Comparison of ENCODE assay signal across 27 cellular contexts in genomic region chr10:73556855-73557254, GRCh38.
"Had no signal": no experiment of that assay in that cellular context is flagged by ENCODE, and none has a peak within 500 bp of the region (broad histone marks: within the 10 kb centered on the region; RNA-seq: fewer than 3 reads in every experiment).

No MANE protein-coding gene starts in this region.

- H3K27ac ChIP-seq: colonic mucosa, heart left ventricle, lower lobe of right lung, pancreas, right atrium auricular region, uterus had no signal

- H3K9me3 ChIP-seq: colonic mucosa, heart left ventricle, lower lobe of right lung, pancreas, right atrium auricular region, uterus had no signal

- H3K4me1 Mint-ChIP-seq: activated CD4-positive, alpha-beta T cell treated with anti-CD3 and anti-CD28 coated beads, Interleukin-2, amount 10 ng/mL, durations not matched to agents 24 days and 14 days; activated naive CD4-positive, alpha-beta T cell treated with anti-CD3 and anti-CD28 coated beads, Interleukin-2, amount 10 ng/mL, durations not matched to agents 7 days and 5 days; activated naive CD8-positive, alpha-beta T cell treated with anti-CD3 and anti-CD28 coated beads, Interleukin-2, amount 50 U/mL, for 24 hours; immature natural killer cell had no signal

- H3K4me1 ChIP-seq: colonic mucosa, lower lobe of right lung, uterus had no signal

- DNase-seq: activated CD4-positive, alpha-beta memory T cell treated with anti-CD3 and anti-CD28 coated beads for 36 hours; activated CD4-positive, alpha-beta T cell treated with anti-CD3 and anti-CD28 coated beads, Interleukin-2, amount 10 ng/mL, durations not matched to agents 24 days and 14 days; activated CD4-positive, CD25-positive, alpha-beta regulatory T cell treated with anti-CD3 and anti-CD28 coated beads, Interleukin-2, amount 50 U/mL, for 72 hours; activated CD8-positive, alpha-beta memory T cell treated with anti-CD3 and anti-CD28 coated beads, Interleukin-2, amount 50 U/mL, for 4 hours; activated effector memory CD4-positive, alpha-beta T cell treated with anti-CD3 and anti-CD28 coated beads, Interleukin-2, amount 50 U/mL, for 16 hours; activated naive CD4-positive, alpha-beta T cell treated with anti-CD3 and anti-CD28 coated beads, Interleukin-2, amount 10 ng/mL, durations not matched to agents 7 days and 5 days; activated naive CD8-positive, alpha-beta T cell treated with anti-CD3 and anti-CD28 coated beads, Interleukin-2, amount 50 U/mL, for 24 hours; activated T-cell treated with anti-CD3 and anti-CD28 coated beads, Interleukin-2, amount 50 U/mL, for 1 hour; amygdala; colonic mucosa; effector memory CD4-positive, alpha-beta T cell; erythroblast; heart left ventricle; immature natural killer cell; lower lobe of right lung; mesendoderm; pancreas; stimulated activated CD4-positive, alpha-beta T cell treated with anti-CD3 and anti-CD28 coated beads, Interleukin-2, amount 100 ng/mL, for 48 hours; stimulated activated naive CD8-positive, alpha-beta T cell treated with anti-CD3 and anti-CD28 coated beads, Interleukin-15, Interleukin-2, amounts not matched to agents 100 U/mL and 50 U/mL, for 24 hours; T-helper 17 cell; T1000; uterus had no signal

- H3K27ac Mint-ChIP-seq: activated CD4-positive, alpha-beta memory T cell treated with anti-CD3 and anti-CD28 coated beads for 36 hours; activated CD4-positive, alpha-beta T cell treated with anti-CD3 and anti-CD28 coated beads, Interleukin-2, amount 10 ng/mL, durations not matched to agents 24 days and 14 days; activated naive CD4-positive, alpha-beta T cell treated with anti-CD3 and anti-CD28 coated beads, Interleukin-2, amount 10 ng/mL, durations not matched to agents 7 days and 5 days; activated naive CD8-positive, alpha-beta T cell treated with anti-CD3 and anti-CD28 coated beads, Interleukin-2, amount 50 U/mL, for 24 hours; activated T-helper 1 cell treated with anti-CD3 and anti-CD28 coated beads, Interleukin-12 subunit alpha, Interleukin-12 subunit beta, Interleukin-2, Interleukin-4 antibody, amounts not matched to agents 30 ng/mL and 10 ng/mL and 1 ng/mL, durations not matched to agents 14 hours and 24 hours and 36 hours; immature natural killer cell; nephron; T-helper 17 cell; type B pancreatic cell had no signal

- H3K4me3 ChIP-seq: colonic mucosa, heart left ventricle, lower lobe of right lung, pancreas, right atrium auricular region, uterus had no signal

- H3K36me3 ChIP-seq: colonic mucosa, lower lobe of right lung, uterus had no signal

- H3K27me3 ChIP-seq: colonic mucosa, heart left ventricle, pancreas, right atrium auricular region, uterus had no signal

- H3K36me3 Mint-ChIP-seq: activated CD4-positive, alpha-beta memory T cell treated with anti-CD3 and anti-CD28 coated beads for 36 hours; activated naive CD4-positive, alpha-beta T cell treated with anti-CD3 and anti-CD28 coated beads, Interleukin-2, amount 10 ng/mL, durations not matched to agents 7 days and 5 days; immature natural killer cell; type B pancreatic cell had no signal

- H3K4me3 Mint-ChIP-seq: activated CD4-positive, alpha-beta memory T cell treated with anti-CD3 and anti-CD28 coated beads for 36 hours; activated CD4-positive, alpha-beta T cell treated with anti-CD3 and anti-CD28 coated beads, Interleukin-2, amount 10 ng/mL, durations not matched to agents 24 days and 14 days; activated naive CD4-positive, alpha-beta T cell treated with anti-CD3 and anti-CD28 coated beads, Interleukin-2, amount 10 ng/mL, durations not matched to agents 7 days and 5 days; activated naive CD8-positive, alpha-beta T cell treated with anti-CD3 and anti-CD28 coated beads, Interleukin-2, amount 50 U/mL, for 24 hours; activated T-helper 1 cell treated with anti-CD3 and anti-CD28 coated beads, Interleukin-12 subunit alpha, Interleukin-12 subunit beta, Interleukin-2, Interleukin-4 antibody, amounts not matched to agents 30 ng/mL and 10 ng/mL and 1 ng/mL, durations not matched to agents 14 hours and 24 hours and 36 hours; immature natural killer cell; nephron; T-helper 17 cell; type B pancreatic cell had no signal

- H3K9me3 Mint-ChIP-seq: activated CD4-positive, alpha-beta memory T cell treated with anti-CD3 and anti-CD28 coated beads for 36 hours; activated CD4-positive, alpha-beta T cell treated with anti-CD3 and anti-CD28 coated beads, Interleukin-2, amount 10 ng/mL, durations not matched to agents 24 days and 14 days; activated naive CD4-positive, alpha-beta T cell treated with anti-CD3 and anti-CD28 coated beads, Interleukin-2, amount 10 ng/mL, durations not matched to agents 7 days and 5 days; activated naive CD8-positive, alpha-beta T cell treated with anti-CD3 and anti-CD28 coated beads, Interleukin-2, amount 50 U/mL, for 24 hours; activated T-helper 1 cell treated with anti-CD3 and anti-CD28 coated beads, Interleukin-12 subunit alpha, Interleukin-12 subunit beta, Interleukin-2, Interleukin-4 antibody, amounts not matched to agents 30 ng/mL and 10 ng/mL and 1 ng/mL, durations not matched to agents 14 hours and 24 hours and 36 hours; immature natural killer cell; nephron; type B pancreatic cell had no signal

- H3K27me3 Mint-ChIP-seq: activated CD4-positive, alpha-beta memory T cell treated with anti-CD3 and anti-CD28 coated beads for 36 hours; activated naive CD4-positive, alpha-beta T cell treated with anti-CD3 and anti-CD28 coated beads, Interleukin-2, amount 10 ng/mL, durations not matched to agents 7 days and 5 days; activated naive CD8-positive, alpha-beta T cell treated with anti-CD3 and anti-CD28 coated beads, Interleukin-2, amount 50 U/mL, for 24 hours; T-helper 17 cell; type B pancreatic cell had no signal

- ATAC-seq: activated naive CD8-positive, alpha-beta T cell treated with anti-CD3 and anti-CD28 coated beads, Interleukin-2, amount 50 U/mL, for 24 hours; heart left ventricle; left lobe of liver; lower lobe of right lung; pancreas; stimulated activated naive CD8-positive, alpha-beta T cell treated with anti-CD3 and anti-CD28 coated beads, Interleukin-15, Interleukin-2, amounts not matched to agents 100 U/mL and 50 U/mL, for 24 hours; T-helper 17 cell had no signal
